ENCODE assay signal across 9 cellular contexts in genomic region chr5:73120222-73121108, GRCh38. TPM values are rescaled to one million over a fixed set of nuclear protein-coding genes. Genes with fewer than 3 reads are reported as not detected.
DNase-seq lines count a peak whose midpoint lies in the region; ATAC-seq and TF ChIP-seq lines count a peak whose summit lies in the region.
"Had no signal": no experiment of that assay in that cellular context is flagged by ENCODE, and none has a peak within 500 bp of the region (broad histone marks: within the 10 kb centered on the region; RNA-seq: fewer than 3 reads in every experiment).

TSS of gene TMEM171 (plus strand) at chr5:73120575. CDS start at chr5:73123374, 2,799 bp downstream.

- no peaks in the 10 kb centered on the region for H3K9me3 ChIP-seq in SJCRH30 (replicated peaks)

- no peak within 1 kb of the TSS for H3K27ac Mint-ChIP-seq in activated T-helper 2 cell treated with anti-CD3 and anti-CD28 coated beads, Interferon-gamma antibody, Interleukin-2, Interleukin-4, amounts not matched to agents 10 μg/mL and 5 μg/mL and 100 μg/mL, durations not matched to agents 14 hours and 24 hours and 36 hours
- peak within 1 kb of the TSS; percentile 88 for H3K27ac Mint-ChIP-seq in progenitor cell of endocrine pancreas

- no peaks in the 10 kb centered on the region for H3K36me3 Mint-ChIP-seq in activated T-helper 2 cell treated with anti-CD3 and anti-CD28 coated beads, Interferon-gamma antibody, Interleukin-2, Interleukin-4, amounts not matched to agents 10 μg/mL and 5 μg/mL and 100 μg/mL, durations not matched to agents 14 hours and 24 hours and 36 hours (ENCODE audit: low read depth)
- no peaks in the 10 kb centered on the region for H3K36me3 Mint-ChIP-seq in progenitor cell of endocrine pancreas (ENCODE audit: insufficient read depth)

- H3K27me3 Mint-ChIP-seq in activated T-helper 2 cell treated with anti-CD3 and anti-CD28 coated beads, Interferon-gamma antibody, Interleukin-2, Interleukin-4, amounts not matched to agents 10 μg/mL and 5 μg/mL and 100 μg/mL, durations not matched to agents 14 hours and 24 hours and 36 hours (ENCODE audit: low read depth) = peaks cover 67% of the 10 kb centered on the region
- H3K27me3 Mint-ChIP-seq in progenitor cell of endocrine pancreas = peaks cover 64% of the 10 kb centered on the region

- intact Hi-C loops in activated T-helper 2 cell treated with anti-CD3 and anti-CD28 coated beads, Interferon-gamma antibody, Interleukin-2, Interleukin-4, amounts not matched to agents 10 μg/mL and 5 μg/mL and 100 μg/mL, durations not matched to agents 14 hours and 24 hours and 36 hours (cut with micrococcal nuclease) = no loop called here
- intact Hi-C loops in left cardiac atrium (cut with DNase I) = no loop called here

- TF ChIP-seq CTCF in progenitor cell of endocrine pancreas (IDR thresholded peaks at IDR 0.05; ENCODE audit: unreplicated experiment) = no peak

- no peak within 1 kb of the TSS for H3K27ac ChIP-seq in SJCRH30

- H3K36me3 ChIP-seq in SJCRH30 = no peaks in the 10 kb centered on the region

- no peaks in the 10 kb centered on the region; the same call in 1 of the 2 replicates for H3K27me3 ChIP-seq in SJCRH30

- no peaks in the 10 kb centered on the region for H3K9me3 Mint-ChIP-seq in activated T-helper 2 cell treated with anti-CD3 and anti-CD28 coated beads, Interferon-gamma antibody, Interleukin-2, Interleukin-4, amounts not matched to agents 10 μg/mL and 5 μg/mL and 100 μg/mL, durations not matched to agents 14 hours and 24 hours and 36 hours
- no peaks in the 10 kb centered on the region for H3K9me3 Mint-ChIP-seq in progenitor cell of endocrine pancreas (ENCODE audit: low read depth)

- ATAC-seq in left cardiac atrium (peak; percentile 76 to 90), HG02870 (IDR thresholded peaks at IDR 0.05; ENCODE audit: unreplicated experiment) (no peak)

- H3K4me1 Mint-ChIP-seq in activated T-helper 2 cell treated with anti-CD3 and anti-CD28 coated beads, Interferon-gamma antibody, Interleukin-2, Interleukin-4, amounts not matched to agents 10 μg/mL and 5 μg/mL and 100 μg/mL, durations not matched to agents 14 hours and 24 hours and 36 hours (ENCODE audit: low read depth) = peaks cover 3% of the 10 kb centered on the region
- H3K4me1 Mint-ChIP-seq in progenitor cell of endocrine pancreas (ENCODE audit: low read depth) = peaks cover 16% of the 10 kb centered on the region

- peaks cover 26% of the 10 kb centered on the region for H3K4me1 ChIP-seq in SJCRH30

- DNase-seq in NCI-H510A treated with DMSO at 0.1 percent for 48 hours (lab: John Stamatoyannopoulos, UW) (peak; percentile 7), NCI-H510A (lab: John Stamatoyannopoulos, UW) (no peak), left cardiac atrium (peak; percentile 29), progenitor cell of endocrine pancreas (ENCODE audit: low spot score, unreplicated experiment) (peak; percentile 61), superior temporal gyrus (ENCODE audit: extremely low spot score) (no peak), SJCRH30 (no peak)
- no peak for DNase-seq in activated T-helper 2 cell treated with anti-CD3 and anti-CD28 coated beads, Interferon-gamma antibody, Interleukin-2, Interleukin-4, amounts not matched to agents 10 μg/mL and 5 μg/mL and 100 μg/mL, durations not matched to agents 14 hours and 24 hours and 36 hours (ENCODE audit: low spot score)
- DNase-seq: DND-41 had no signal

- H3K4me3 Mint-ChIP-seq in activated T-helper 2 cell treated with anti-CD3 and anti-CD28 coated beads, Interferon-gamma antibody, Interleukin-2, Interleukin-4, amounts not matched to agents 10 μg/mL and 5 μg/mL and 100 μg/mL, durations not matched to agents 14 hours and 24 hours and 36 hours (ENCODE audit: low read depth) = peak within 1 kb of the TSS; percentile 30
- H3K4me3 Mint-ChIP-seq in progenitor cell of endocrine pancreas (ENCODE audit: low read depth) = peak within 1 kb of the TSS; percentile 77

- no peak within 1 kb of the TSS for H3K4me3 ChIP-seq in SJCRH30

RNA-seq across cellular contexts. Expression of gene TMEM171, which starts in this region (rescaled TPM):
- not detected in 2 replicates for total RNA-seq in activated T-helper 2 cell treated with anti-CD3 and anti-CD28 coated beads, Interferon-gamma antibody, Interleukin-2, Interleukin-4, amounts not matched to agents 10 μg/mL and 5 μg/mL and 100 μg/mL, durations not matched to agents 14 hours and 24 hours and 36 hours
- total RNA-seq in left cardiac atrium (under 1 TPM in 1 of 2 donors, not detected in 1; 0.21 TPM), progenitor cell of endocrine pancreas (7.1 and 7.7 TPM in 2 replicates)
- total RNA-seq in SJCRH30 (2014; rRNA removed; shearing (Covaris generic)) = not detected in 2 replicates

Comparison
In these comparisons a context has a peak if more than half of its experiments do, and no peak if none do; other contexts are left out.
1. DNase-seq: peak in NCI-H510A treated with DMSO at 0.1 percent for 48 hours (single experiment) and progenitor cell of endocrine pancreas (single experiment); none in NCI-H510A (single experiment), activated T-helper 2 cell treated with anti-CD3 and anti-CD28 coated beads, Interferon-gamma antibody, Interleukin-2, Interleukin-4, amounts not matched to agents 10 μg/mL and 5 μg/mL and 100 μg/mL, durations not matched to agents 14 hours and 24 hours and 36 hours (single experiment), superior temporal gyrus (single experiment) and SJCRH30 (0 of 2).
2. Peak in DNase-seq and ATAC-seq in left cardiac atrium; RNA of the gene not detected or under 1 TPM.